Comparison of ENCODE assay signal across 8 cellular contexts in genomic region chr15:69576035-69576526, GRCh38.
DNase-seq lines count a peak whose midpoint lies in the region; ATAC-seq lines count a peak whose summit lies in the region.

No MANE protein-coding gene starts in this region.

- DNase-seq in activated gamma-delta T cell treated with Interleukin-2 at 50 U/mL for 16 hours: peak; percentile 68
- no peak for DNase-seq in activated gamma-delta T cell (lab: John Stamatoyannopoulos, UW)
- peak; percentile 60 for DNase-seq in NCI-H748 (lab: John Stamatoyannopoulos, UW; ENCODE audit: unreplicated experiment)
- peak; percentile 75 for DNase-seq in activated CD8-positive, alpha-beta T cell treated with anti-CD3 and anti-CD28 coated beads, Interleukin-2, amount 10 ng/mL, durations not matched to agents 7 days and 5 days
- peak; percentile 67 to 78 (median 71) for DNase-seq in effector memory CD8-positive, alpha-beta T cell
- peak; percentile 39 for DNase-seq in naive B cell

- H3K9me3 Mint-ChIP-seq in activated CD8-positive, alpha-beta T cell treated with anti-CD3 and anti-CD28 coated beads, Interleukin-2, amount 10 ng/mL, durations not matched to agents 7 days and 5 days (ENCODE audit: insufficient read depth): no peaks in the 10 kb centered on the region
- H3K9me3 Mint-ChIP-seq in effector memory CD8-positive, alpha-beta T cell: no peaks in the 10 kb centered on the region
- H3K9me3 Mint-ChIP-seq in naive B cell: no peaks in the 10 kb centered on the region
- H3K9me3 Mint-ChIP-seq in stimulated activated memory B cell treated with anti-CD40 and anti-IgM and Interleukin-4, amounts not matched to agents 10 μg/mL and 1 μg/mL and 100 μg/mL, for 72 hours: no peaks in the 10 kb centered on the region

- peak overlapping the region; percentile 48 for H3K27ac Mint-ChIP-seq in activated CD8-positive, alpha-beta T cell treated with anti-CD3 and anti-CD28 coated beads, Interleukin-2, amount 10 ng/mL, durations not matched to agents 7 days and 5 days
- peak overlapping the region in 1 of 2 donors; percentile 41 for H3K27ac Mint-ChIP-seq in effector memory CD8-positive, alpha-beta T cell
- H3K27ac Mint-ChIP-seq in naive B cell: no peak overlapping the region
- no peak overlapping the region for H3K27ac Mint-ChIP-seq in stimulated activated memory B cell treated with anti-CD40 and anti-IgM and Interleukin-4, amounts not matched to agents 10 μg/mL and 1 μg/mL and 100 μg/mL, for 72 hours

- peak; percentile 80 for ATAC-seq in activated CD8-positive, alpha-beta T cell treated with anti-CD3 and anti-CD28 coated beads, Interleukin-2, amount 10 ng/mL, durations not matched to agents 7 days and 5 days
- ATAC-seq in effector memory CD8-positive, alpha-beta T cell (replicated peaks): peak; percentile 78
- ATAC-seq in naive B cell (ENCODE audit: low read depth in 2 of 2): peak; percentile 74 to 79
- peak; percentile 80 for ATAC-seq in stimulated activated memory B cell treated with anti-CD40 and anti-IgM and Interleukin-4, amounts not matched to agents 10 μg/mL and 1 μg/mL and 100 μg/mL, for 72 hours
- no peak for ATAC-seq in GM18519 (IDR thresholded peaks at IDR 0.05; ENCODE audit: low FRiP score, unreplicated experiment)

- no peaks in the 10 kb centered on the region for H3K36me3 Mint-ChIP-seq in activated CD8-positive, alpha-beta T cell treated with anti-CD3 and anti-CD28 coated beads, Interleukin-2, amount 10 ng/mL, durations not matched to agents 7 days and 5 days (ENCODE audit: low read depth)
- peaks cover 2% of the 10 kb centered on the region for H3K36me3 Mint-ChIP-seq in effector memory CD8-positive, alpha-beta T cell (ENCODE audit: insufficient read depth)
- H3K36me3 Mint-ChIP-seq in naive B cell: no peaks in the 10 kb centered on the region
- no peaks in the 10 kb centered on the region for H3K36me3 Mint-ChIP-seq in stimulated activated memory B cell treated with anti-CD40 and anti-IgM and Interleukin-4, amounts not matched to agents 10 μg/mL and 1 μg/mL and 100 μg/mL, for 72 hours

- CTCF ChIA-PET in activated CD8-positive, alpha-beta T cell treated with anti-CD3 and anti-CD28 coated beads, Interleukin-2, amount 10 ng/mL, durations not matched to agents 7 days and 5 days (lab: Charles Lee): interaction anchor here (0.7 to 2.3 kb wide), 27 partner anchors 8 to 891 kb away, joined by 3 to 10 read pairs (median 4); no protein-coding TSS in a partner anchor

- H3K27me3 Mint-ChIP-seq in activated CD8-positive, alpha-beta T cell treated with anti-CD3 and anti-CD28 coated beads, Interleukin-2, amount 10 ng/mL, durations not matched to agents 7 days and 5 days (ENCODE audit: low read depth): peaks cover 15% of the 10 kb centered on the region
- peaks cover 0 to 8% of the 10 kb centered on the region in 2 donors for H3K27me3 Mint-ChIP-seq in effector memory CD8-positive, alpha-beta T cell
- peaks cover 10 to 30% (median 27%) of the 10 kb centered on the region in 3 donors for H3K27me3 Mint-ChIP-seq in naive B cell
- H3K27me3 Mint-ChIP-seq in stimulated activated memory B cell treated with anti-CD40 and anti-IgM and Interleukin-4, amounts not matched to agents 10 μg/mL and 1 μg/mL and 100 μg/mL, for 72 hours: peaks cover 11% of the 10 kb centered on the region

- peaks cover 53% of the 10 kb centered on the region for H3K4me1 Mint-ChIP-seq in activated CD8-positive, alpha-beta T cell treated with anti-CD3 and anti-CD28 coated beads, Interleukin-2, amount 10 ng/mL, durations not matched to agents 7 days and 5 days (ENCODE audit: low read depth)
- H3K4me1 Mint-ChIP-seq in effector memory CD8-positive, alpha-beta T cell (ENCODE audit: low read depth in 2 of 2): peaks cover 18 to 22% of the 10 kb centered on the region in 2 donors
- peaks cover 0 to 10% (median 3%) of the 10 kb centered on the region in 3 donors for H3K4me1 Mint-ChIP-seq in naive B cell
- peaks cover 46% of the 10 kb centered on the region for H3K4me1 Mint-ChIP-seq in stimulated activated memory B cell treated with anti-CD40 and anti-IgM and Interleukin-4, amounts not matched to agents 10 μg/mL and 1 μg/mL and 100 μg/mL, for 72 hours

- no peak overlapping the region for H3K4me3 Mint-ChIP-seq in activated CD8-positive, alpha-beta T cell treated with anti-CD3 and anti-CD28 coated beads, Interleukin-2, amount 10 ng/mL, durations not matched to agents 7 days and 5 days
- no peak overlapping the region for H3K4me3 Mint-ChIP-seq in effector memory CD8-positive, alpha-beta T cell
- no peak overlapping the region for H3K4me3 Mint-ChIP-seq in naive B cell
- no peak overlapping the region for H3K4me3 Mint-ChIP-seq in stimulated activated memory B cell treated with anti-CD40 and anti-IgM and Interleukin-4, amounts not matched to agents 10 μg/mL and 1 μg/mL and 100 μg/mL, for 72 hours

- POLR2A ChIA-PET in activated CD8-positive, alpha-beta T cell treated with anti-CD3 and anti-CD28 coated beads, Interleukin-2, amount 10 ng/mL, durations not matched to agents 7 days and 5 days (lab: Charles Lee): no interaction called here
